ENCODE assay signal across 1 cellular context in the genomic region with DNA sequence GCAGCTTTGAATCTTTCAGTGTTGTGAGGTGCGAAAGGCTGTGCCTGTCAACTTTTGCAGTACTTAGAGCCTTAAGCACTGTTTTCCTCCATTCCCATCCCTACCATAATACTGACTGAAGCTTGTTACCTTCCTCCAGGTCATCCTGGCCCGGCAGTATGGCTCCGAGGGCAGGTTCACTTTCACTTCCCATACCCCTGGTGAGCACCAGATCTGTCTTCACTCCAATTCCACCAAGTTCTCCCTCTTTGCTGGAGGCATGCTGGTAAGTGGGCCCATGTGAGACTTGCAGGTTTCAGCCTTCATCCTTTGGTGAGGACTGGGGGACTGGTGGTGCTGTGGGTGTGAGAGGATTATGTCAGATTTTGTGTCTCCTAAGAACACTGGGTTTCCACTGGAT.
TF ChIP-seq lines count a peak whose summit lies in the region.

No MANE protein-coding gene starts in this region.

TF ChIP-seq in HepG2, 621 proteins besides CTCF, POLR2A, EP300 and RAD21:
- TF ChIP-seq, protein P1, sequence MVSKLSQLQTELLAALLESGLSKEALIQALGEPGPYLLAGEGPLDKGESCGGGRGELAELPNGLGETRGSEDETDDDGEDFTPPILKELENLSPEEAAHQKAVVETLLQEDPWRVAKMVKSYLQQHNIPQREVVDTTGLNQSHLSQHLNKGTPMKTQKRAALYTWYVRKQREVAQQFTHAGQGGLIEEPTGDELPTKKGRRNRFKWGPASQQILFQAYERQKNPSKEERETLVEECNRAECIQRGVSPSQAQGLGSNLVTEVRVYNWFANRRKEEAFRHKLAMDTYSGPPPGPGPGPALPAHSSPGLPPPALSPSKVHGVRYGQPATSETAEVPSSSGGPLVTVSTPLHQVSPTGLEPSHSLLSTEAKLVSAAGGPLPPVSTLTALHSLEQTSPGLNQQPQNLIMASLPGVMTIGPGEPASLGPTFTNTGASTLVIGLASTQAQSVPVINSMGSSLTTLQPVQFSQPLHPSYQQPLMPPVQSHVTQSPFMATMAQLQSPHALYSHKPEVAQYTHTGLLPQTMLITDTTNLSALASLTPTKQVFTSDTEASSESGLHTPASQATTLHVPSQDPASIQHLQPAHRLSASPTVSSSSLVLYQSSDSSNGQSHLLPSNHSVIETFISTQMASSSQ (IDR thresholded peaks at IDR 0.05; ENCODE audit: low read depth), result no peak
- TF ChIP-seq, protein P1 (CRISPR knock-in tag; IDR thresholded peaks at IDR 0.05; ENCODE audit: borderline replicate concordance), result no peak
- TF ChIP-seq SALL2 (CRISPR knock-in tag; IDR thresholded peaks at IDR 0.05), result no peak
- TF ChIP-seq ZNF761 (CRISPR knock-in tag; conservative IDR thresholded peaks at IDR 0.05), result no peak
- TF ChIP-seq, protein P2, sequence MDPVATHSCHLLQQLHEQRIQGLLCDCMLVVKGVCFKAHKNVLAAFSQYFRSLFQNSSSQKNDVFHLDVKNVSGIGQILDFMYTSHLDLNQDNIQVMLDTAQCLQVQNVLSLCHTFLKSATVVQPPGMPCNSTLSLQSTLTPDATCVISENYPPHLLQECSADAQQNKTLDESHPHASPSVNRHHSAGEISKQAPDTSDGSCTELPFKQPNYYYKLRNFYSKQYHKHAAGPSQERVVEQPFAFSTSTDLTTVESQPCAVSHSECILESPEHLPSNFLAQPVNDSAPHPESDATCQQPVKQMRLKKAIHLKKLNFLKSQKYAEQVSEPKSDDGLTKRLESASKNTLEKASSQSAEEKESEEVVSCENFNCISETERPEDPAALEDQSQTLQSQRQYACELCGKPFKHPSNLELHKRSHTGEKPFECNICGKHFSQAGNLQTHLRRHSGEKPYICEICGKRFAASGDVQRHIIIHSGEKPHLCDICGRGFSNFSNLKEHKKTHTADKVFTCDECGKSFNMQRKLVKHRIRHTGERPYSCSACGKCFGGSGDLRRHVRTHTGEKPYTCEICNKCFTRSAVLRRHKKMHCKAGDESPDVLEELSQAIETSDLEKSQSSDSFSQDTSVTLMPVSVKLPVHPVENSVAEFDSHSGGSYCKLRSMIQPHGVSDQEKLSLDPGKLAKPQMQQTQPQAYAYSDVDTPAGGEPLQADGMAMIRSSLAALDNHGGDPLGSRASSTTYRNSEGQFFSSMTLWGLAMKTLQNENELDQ (CRISPR knock-in tag; IDR thresholded peaks at IDR 0.05; ENCODE audit: borderline replicate concordance), result no peak
- no peak for TF ChIP-seq ZSCAN21 (CRISPR knock-in tag; IDR thresholded peaks at IDR 0.05; ENCODE audit: borderline replicate concordance)
- TF ChIP-seq, protein P3, sequence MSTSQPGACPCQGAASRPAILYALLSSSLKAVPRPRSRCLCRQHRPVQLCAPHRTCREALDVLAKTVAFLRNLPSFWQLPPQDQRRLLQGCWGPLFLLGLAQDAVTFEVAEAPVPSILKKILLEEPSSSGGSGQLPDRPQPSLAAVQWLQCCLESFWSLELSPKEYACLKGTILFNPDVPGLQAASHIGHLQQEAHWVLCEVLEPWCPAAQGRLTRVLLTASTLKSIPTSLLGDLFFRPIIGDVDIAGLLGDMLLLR (CRISPR knock-in tag; IDR thresholded peaks at IDR 0.05), result no peak
- TF ChIP-seq, protein P4, sequence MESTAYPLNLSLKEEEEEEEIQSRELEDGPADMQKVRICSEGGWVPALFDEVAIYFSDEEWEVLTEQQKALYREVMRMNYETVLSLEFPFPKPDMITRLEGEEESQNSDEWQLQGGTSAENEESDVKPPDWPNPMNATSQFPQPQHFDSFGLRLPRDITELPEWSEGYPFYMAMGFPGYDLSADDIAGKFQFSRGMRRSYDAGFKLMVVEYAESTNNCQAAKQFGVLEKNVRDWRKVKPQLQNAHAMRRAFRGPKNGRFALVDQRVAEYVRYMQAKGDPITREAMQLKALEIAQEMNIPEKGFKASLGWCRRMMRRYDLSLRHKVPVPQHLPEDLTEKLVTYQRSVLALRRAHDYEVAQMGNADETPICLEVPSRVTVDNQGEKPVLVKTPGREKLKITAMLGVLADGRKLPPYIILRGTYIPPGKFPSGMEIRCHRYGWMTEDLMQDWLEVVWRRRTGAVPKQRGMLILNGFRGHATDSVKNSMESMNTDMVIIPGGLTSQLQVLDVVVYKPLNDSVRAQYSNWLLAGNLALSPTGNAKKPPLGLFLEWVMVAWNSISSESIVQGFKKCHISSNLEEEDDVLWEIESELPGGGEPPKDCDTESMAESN (CRISPR knock-in tag; conservative IDR thresholded peaks at IDR 0.05), result no peak
- TF ChIP-seq POLR2AphosphoS5 (IDR thresholded peaks at IDR 0.05; ENCODE audit: low read depth, low read length), result no peak
- no peak for TF ChIP-seq MTF2 (CRISPR knock-in tag; IDR thresholded peaks at IDR 0.05; ENCODE audit: borderline replicate concordance)
- no peak for TF ChIP-seq FOXK2 (IDR thresholded peaks at IDR 0.05)
- no peak for TF ChIP-seq SIX1 (CRISPR knock-in tag; IDR thresholded peaks at IDR 0.05; ENCODE audit: borderline replicate concordance)
- no peak for TF ChIP-seq NBN (conservative IDR thresholded peaks at IDR 0.05)
TF ChIP-seq in HepG2: peak in this region for 0.
